Comparison of ENCODE assay signal across 8 cellular contexts in genomic region chr10:70381491-70382421, GRCh38. TPM values are rescaled to one million over a fixed set of nuclear protein-coding genes. Genes with fewer than 3 reads are reported as not detected.
DNase-seq lines count a peak whose midpoint lies in the region; ATAC-seq and TF ChIP-seq lines count a peak whose summit lies in the region.

No MANE protein-coding gene starts in this region.

- no peaks in the 10 kb centered on the region for H3K27me3 ChIP-seq in fibroblast of lung (ENCODE audit: control insufficient read depth, insufficient read depth, low read length)
- no peaks in the 10 kb centered on the region for H3K27me3 ChIP-seq in naive thymus-derived CD4-positive, alpha-beta T cell (ENCODE audit: control insufficient read depth in 2 of 2, insufficient read depth in 2 of 2, low read length in 2 of 2)
- no peaks in the 10 kb centered on the region for H3K27me3 ChIP-seq in upper lobe of left lung

- no peaks in the 10 kb centered on the region for H3K9me3 ChIP-seq in fibroblast of lung (ENCODE audit: control insufficient read depth, insufficient read depth, low read depth, low read length)
- H3K9me3 ChIP-seq in naive thymus-derived CD4-positive, alpha-beta T cell (ENCODE audit: control insufficient read depth in 2 of 3, low read length in 3 of 3): no peaks in the 10 kb centered on the region
- H3K9me3 ChIP-seq in upper lobe of left lung: peaks cover 0 to 8% (median 2%) of the 10 kb centered on the region in 4 donors

- no peak for TF ChIP-seq EP300 in upper lobe of left lung (IDR thresholded peaks at IDR 0.05)

- peaks cover 6% of the 10 kb centered on the region for H3K4me1 Mint-ChIP-seq in activated CD4-positive, alpha-beta T cell treated with anti-CD3 and anti-CD28 coated beads for 36 hours
- peaks cover 4% of the 10 kb centered on the region for H3K4me1 Mint-ChIP-seq in activated T-cell treated with anti-CD3 and anti-CD28 coated beads, Interleukin-2, amount 50 U/mL, for 4 hours (ENCODE audit: low read depth)
- peaks cover 2 to 20% (median 10%) of the 10 kb centered on the region in 7 donors for H3K4me1 Mint-ChIP-seq in naive thymus-derived CD4-positive, alpha-beta T cell

- no peaks in the 10 kb centered on the region for H3K9me3 Mint-ChIP-seq in activated CD4-positive, alpha-beta T cell treated with anti-CD3 and anti-CD28 coated beads for 36 hours (ENCODE audit: low read depth)
- H3K9me3 Mint-ChIP-seq in activated T-cell treated with anti-CD3 and anti-CD28 coated beads, Interleukin-2, amount 50 U/mL, for 4 hours: peaks cover 4% of the 10 kb centered on the region
- peaks cover 0 to 9% (median 0%) of the 10 kb centered on the region in 11 donors for H3K9me3 Mint-ChIP-seq in naive thymus-derived CD4-positive, alpha-beta T cell

- H3K27ac ChIP-seq in fibroblast of lung (ENCODE audit: insufficient read depth, low read length) (no peak overlapping the region), upper lobe of left lung (peak overlapping the region; percentile 19 to 78 (median 52))
- H3K27ac ChIP-seq in naive thymus-derived CD4-positive, alpha-beta T cell (ENCODE audit: low read depth, low read length): peak overlapping the region; percentile 32

- POLR2A ChIA-PET in activated CD4-positive, alpha-beta T cell treated with anti-CD3 and anti-CD28 coated beads for 36 hours (lab: Charles Lee): interaction anchor here (0.6 kb wide), 1 partner anchor 1915 kb away, joined by 3 read pairs; no protein-coding TSS in a partner anchor
- POLR2A ChIA-PET in naive thymus-derived CD4-positive, alpha-beta T cell (lab: Charles Lee): interaction anchor here (1.5 to 1.8 kb wide), 2 partner anchors 22 to 24 kb away, joined by 4 read pairs; partner anchors contain the start of gene EIF4EBP2

- intact Hi-C loops in activated CD4-positive, alpha-beta T cell treated with anti-CD3 and anti-CD28 coated beads for 36 hours (cut with DNase I, micrococcal nuclease): loop anchor here (1.0 to 5.0 kb wide), 7 partner anchors 23 to 235 kb away; partner anchors contain the start of genes EIF4EBP2 (in 2 of the 2), PPA1 (in 2 of the 2) and TYSND1 (in 1 of the 2)
- intact Hi-C loops in naive thymus-derived CD4-positive, alpha-beta T cell (cut with micrococcal nuclease): loop anchor here (1.0 to 10.0 kb wide), 10 partner anchors 23 to 436 kb away; partner anchors contain the start of genes EIF4EBP2 (in 2 of the 2), PALD1 (in 2 of the 2), SAR1A (in 2 of the 2) and TYSND1 (in 2 of the 2)

- H3K4me3 Mint-ChIP-seq in activated CD4-positive, alpha-beta T cell treated with anti-CD3 and anti-CD28 coated beads for 36 hours: peak overlapping the region; percentile 81
- peak overlapping the region; percentile 84 for H3K4me3 Mint-ChIP-seq in activated T-cell treated with anti-CD3 and anti-CD28 coated beads, Interleukin-2, amount 50 U/mL, for 4 hours
- H3K4me3 Mint-ChIP-seq in naive thymus-derived CD4-positive, alpha-beta T cell: peak overlapping the region; percentile 82 to 92 (median 90)

- H3K36me3 Mint-ChIP-seq in activated CD4-positive, alpha-beta T cell treated with anti-CD3 and anti-CD28 coated beads for 36 hours (ENCODE audit: low read depth): peaks cover 4% of the 10 kb centered on the region
- no peaks in the 10 kb centered on the region for H3K36me3 Mint-ChIP-seq in activated T-cell treated with anti-CD3 and anti-CD28 coated beads, Interleukin-2, amount 50 U/mL, for 4 hours (ENCODE audit: insufficient read depth)
- peaks cover 0 to 5% (median 3%) of the 10 kb centered on the region in 5 donors for H3K36me3 Mint-ChIP-seq in naive thymus-derived CD4-positive, alpha-beta T cell

- no peaks in the 10 kb centered on the region for H3K79me2 ChIP-seq in fibroblast of lung (ENCODE audit: control insufficient read depth, insufficient read depth, low read length)

- peak overlapping the region; percentile 92 for H2AFZ ChIP-seq in fibroblast of lung (ENCODE audit: low read length)

- H3K4me3 ChIP-seq in fibroblast of lung (replicated peaks in 1 of 4; ENCODE audit: control extremely low read depth in 1 of 4, insufficient read depth in 1 of 4, low read depth in 3 of 4, low read length in 4 of 4) (peak overlapping the region; percentile 79 to 88 (median 84)), upper lobe of left lung (peak overlapping the region; percentile 61 to 98 (median 80))
- peak overlapping the region; percentile 94 for H3K4me3 ChIP-seq in naive thymus-derived CD4-positive, alpha-beta T cell (ENCODE audit: low read length)

- CTCF ChIA-PET in activated CD4-positive, alpha-beta T cell treated with anti-CD3 and anti-CD28 coated beads for 36 hours (lab: Charles Lee): interaction anchor here (0.6 to 4.1 kb wide), 10 partner anchors 15 to 235 kb away, joined by 3 to 27 read pairs (median 3); partner anchors contain the start of gene TYSND1
- CTCF ChIA-PET in naive thymus-derived CD4-positive, alpha-beta T cell (lab: Charles Lee): interaction anchor here (0.7 to 1.2 kb wide), 3 partner anchors 23 to 160 kb away, joined by 3 to 4 read pairs (median 3); no protein-coding TSS in a partner anchor

- TF ChIP-seq CTCF in fibroblast of lung (conservative IDR thresholded peaks at IDR 0.05 in 1 of 2, IDR thresholded peaks at IDR 0.05 in 1 of 2; ENCODE audit: low read depth in 1 of 2, low read length in 2 of 2) (no peak), upper lobe of left lung (IDR thresholded peaks at IDR 0.05) (no peak)

- peak; percentile 61 for DNase-seq in activated CD4-positive, alpha-beta T cell treated with anti-CD3 and anti-CD28 coated beads for 36 hours
- no peak for DNase-seq in activated CD4-positive, alpha-beta T cell treated with anti-CD3 and anti-CD28 coated beads for 1 hour
- DNase-seq in NCI-H146 (lab: John Stamatoyannopoulos, UW) (peak; percentile 88), fibroblast of lung (ENCODE audit: low read depth in 2 of 2) (peak; percentile 20 to 28), upper lobe of left lung (peak; percentile 34 to 88)
- no peak for DNase-seq in activated T-cell treated with anti-CD3 and anti-CD28 coated beads, Interleukin-2, amount 50 U/mL, for 4 hours
- DNase-seq in naive thymus-derived CD4-positive, alpha-beta T cell: peak in 6 of 9 donors; percentile 25 to 53 (median 40)

- ATAC-seq in activated CD4-positive, alpha-beta T cell treated with anti-CD3 and anti-CD28 coated beads for 36 hours: peak; percentile 47
- ATAC-seq in HG02610 (IDR thresholded peaks at IDR 0.05; ENCODE audit: unreplicated experiment) (peak; percentile 23), upper lobe of left lung (ENCODE audit: low FRiP score in 2 of 2) (peak; percentile 28 to 49)
- peak; percentile 48 to 55 for ATAC-seq in activated T-cell treated with anti-CD3 and anti-CD28 coated beads, Interleukin-2, amount 50 U/mL, for 4 hours
- peak; percentile 43 for ATAC-seq in naive thymus-derived CD4-positive, alpha-beta T cell

- peak overlapping the region; percentile 52 for H3K9ac ChIP-seq in fibroblast of lung (ENCODE audit: insufficient read depth, low read length)

- H3K4me1 ChIP-seq in fibroblast of lung (ENCODE audit: control insufficient read depth, extremely low read depth, insufficient read depth, low read length): peaks cover 16% of the 10 kb centered on the region
- H3K4me1 ChIP-seq in naive thymus-derived CD4-positive, alpha-beta T cell (ENCODE audit: control insufficient read depth in 2 of 2, insufficient read depth in 2 of 2, low read length in 2 of 2): peaks cover 4 to 6% of the 10 kb centered on the region in 2 donors
- H3K4me1 ChIP-seq in upper lobe of left lung: peaks cover 10 to 16% (median 13%) of the 10 kb centered on the region in 4 donors

- TF ChIP-seq POLR2A in upper lobe of left lung (IDR thresholded peaks at IDR 0.05): no peak

- peak overlapping the region; percentile 96 for H3K4me2 ChIP-seq in fibroblast of lung (ENCODE audit: extremely low read depth, insufficient read depth, low read length)

- H4K20me1 ChIP-seq in fibroblast of lung (ENCODE audit: control insufficient read depth, extremely low read depth, insufficient read depth, low read length): no peaks in the 10 kb centered on the region

- peak overlapping the region; percentile 33 for H3K27ac Mint-ChIP-seq in activated CD4-positive, alpha-beta T cell treated with anti-CD3 and anti-CD28 coated beads for 36 hours
- peak overlapping the region in 6 of 9 donors; percentile 17 to 86 (median 46) for H3K27ac Mint-ChIP-seq in naive thymus-derived CD4-positive, alpha-beta T cell

- H3K36me3 ChIP-seq in fibroblast of lung (ENCODE audit: control insufficient read depth, insufficient read depth, low read length): no peaks in the 10 kb centered on the region
- H3K36me3 ChIP-seq in naive thymus-derived CD4-positive, alpha-beta T cell (ENCODE audit: control insufficient read depth in 2 of 3, insufficient read depth in 3 of 3, low read length in 3 of 3): no peaks in the 10 kb centered on the region
- H3K36me3 ChIP-seq in upper lobe of left lung: no peaks in the 10 kb centered on the region

- peaks cover 3% of the 10 kb centered on the region for H3K27me3 Mint-ChIP-seq in activated CD4-positive, alpha-beta T cell treated with anti-CD3 and anti-CD28 coated beads for 36 hours
- H3K27me3 Mint-ChIP-seq in activated T-cell treated with anti-CD3 and anti-CD28 coated beads, Interleukin-2, amount 50 U/mL, for 4 hours (ENCODE audit: low read depth): peaks cover 3% of the 10 kb centered on the region
- H3K27me3 Mint-ChIP-seq in naive thymus-derived CD4-positive, alpha-beta T cell: no peaks in the 10 kb centered on the region

- 3 to 24% methylated on average over 5 to 51 of the region's 61 CpGs for WGBS in upper lobe of left lung, 2 donors

RNA-seq across cellular contexts. Expression of gene LRRC20, which starts 0.7 kb away (rescaled TPM):
- 10 to 100 TPM; 12.8 to 15.9 TPM for total RNA-seq in activated CD4-positive, alpha-beta T cell treated with anti-CD3 and anti-CD28 coated beads for 36 hours
- total RNA-seq in activated T-cell treated with anti-CD3 and anti-CD28 coated beads, Interleukin-2, amount 50 U/mL, for 4 hours: 10 to 100 TPM in 1 of 3 donors, 1 to 10 TPM in 2; 5.3 to 11.3 (median 7.6) TPM
- total RNA-seq in fibroblast of lung: 6.4 and 8.8 TPM in 2 replicates
- 8.4 and 13.2 TPM in 2 replicates for polyA plus RNA-seq in fibroblast of lung
- 7.5 and 12.4 TPM in 2 replicates for polyA plus RNA-seq in fibroblast of lung (2012)
- polyA minus RNA-seq in fibroblast of lung (ENCODE audit: low replicate concordance): 18.1 and 18.6 TPM in 2 replicates
- total RNA-seq in naive thymus-derived CD4-positive, alpha-beta T cell: 1 to 10 TPM; 3.0 to 9.6 (median 3.3) TPM
- 1 to 10 TPM; 3.5 to 3.8 TPM for polyA plus RNA-seq in naive thymus-derived CD4-positive, alpha-beta T cell
- 10 to 100 TPM in 3 of 6 donors, 1 to 10 TPM in 3; 7.9 to 17.0 (median 10.7) TPM for total RNA-seq in upper lobe of left lung

RNA-seq across cellular contexts. Expression of gene EIF4EBP2, which starts 22.2 kb away (rescaled TPM):
- 10 to 100 TPM; 24.4 to 27.7 TPM for total RNA-seq in activated CD4-positive, alpha-beta T cell treated with anti-CD3 and anti-CD28 coated beads for 36 hours
- 10 to 100 TPM; 28.0 to 29.4 (median 28.3) TPM for total RNA-seq in activated T-cell treated with anti-CD3 and anti-CD28 coated beads, Interleukin-2, amount 50 U/mL, for 4 hours
- 18.0 and 21.8 TPM in 2 replicates for total RNA-seq in fibroblast of lung
- polyA plus RNA-seq in fibroblast of lung: 41.5 and 44.9 TPM in 2 replicates
- 25.9 and 30.3 TPM in 2 replicates for polyA plus RNA-seq in fibroblast of lung (2012)
- polyA minus RNA-seq in fibroblast of lung (ENCODE audit: low replicate concordance): 25.6 and 26.2 TPM in 2 replicates
- 10 to 100 TPM; 33.5 to 52.1 (median 45.2) TPM for total RNA-seq in naive thymus-derived CD4-positive, alpha-beta T cell
- 10 to 100 TPM; 52.5 to 54.3 TPM for polyA plus RNA-seq in naive thymus-derived CD4-positive, alpha-beta T cell
- total RNA-seq in upper lobe of left lung: 10 to 100 TPM; 36.3 to 85.1 (median 58.9) TPM

RNA-seq across cellular contexts. Expression of gene NODAL, which starts 59.7 kb away (rescaled TPM):
- not detected for total RNA-seq in activated CD4-positive, alpha-beta T cell treated with anti-CD3 and anti-CD28 coated beads for 36 hours
- total RNA-seq in activated T-cell treated with anti-CD3 and anti-CD28 coated beads, Interleukin-2, amount 50 U/mL, for 4 hours: not detected
- total RNA-seq in fibroblast of lung: not detected in 2 replicates
- not detected in 2 replicates for polyA plus RNA-seq in fibroblast of lung
- polyA plus RNA-seq in fibroblast of lung (2012): not detected in 2 replicates
- not detected in 2 replicates for polyA minus RNA-seq in fibroblast of lung (ENCODE audit: low replicate concordance)
- total RNA-seq in naive thymus-derived CD4-positive, alpha-beta T cell: not detected
- not detected for polyA plus RNA-seq in naive thymus-derived CD4-positive, alpha-beta T cell
- total RNA-seq in upper lobe of left lung: not detected

Comparison
In these comparisons a context has a peak if more than half of its experiments do, and no peak if none do; other contexts are left out.
1. DNase-seq: peak in activated CD4-positive, alpha-beta T cell treated with anti-CD3 and anti-CD28 coated beads for 36 hours (single experiment), NCI-H146 (single experiment), fibroblast of lung (2 of 2), naive thymus-derived CD4-positive, alpha-beta T cell (6 of 9) and upper lobe of left lung (2 of 2); none in activated CD4-positive, alpha-beta T cell treated with anti-CD3 and anti-CD28 coated beads for 1 hour (single experiment) and activated T-cell treated with anti-CD3 and anti-CD28 coated beads, Interleukin-2, amount 50 U/mL, for 4 hours (single experiment).
2. Peak in every context shown above with its lines, with median percentiles within 50 percentile points of each other: ATAC-seq, H3K4me3 Mint-ChIP-seq and H3K4me3 ChIP-seq.